In the genomic region with DNA sequence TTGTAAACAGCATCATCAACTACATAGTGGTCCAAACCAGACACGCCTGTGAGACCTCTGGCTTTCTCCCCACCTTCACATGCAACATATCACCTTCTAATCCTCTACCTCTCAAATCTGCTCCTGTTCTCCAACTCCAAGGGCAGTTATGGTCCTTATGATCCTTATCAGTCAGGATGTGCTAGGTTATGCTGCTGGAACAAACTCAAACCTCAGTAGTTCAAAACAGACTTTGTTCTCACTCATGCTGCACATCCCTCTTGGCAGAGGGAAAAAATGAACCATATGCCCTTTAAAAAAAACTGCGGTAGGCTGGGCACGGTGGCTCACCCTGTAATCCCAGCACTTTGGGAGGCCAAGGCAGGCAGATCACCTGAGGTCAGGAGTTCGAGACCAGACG, we compare ENCODE assay signal across 33 cellular contexts.
"Had no signal": no experiment of that assay in that cellular context is flagged by ENCODE, and none has a peak within 500 bp of the region (broad histone marks: within the 10 kb centered on the region; RNA-seq: fewer than 3 reads in every experiment).

No MANE protein-coding gene starts in this region.

- H3K9me3 ChIP-seq: MG63, Peyer's patch had no signal

- H3K27ac ChIP-seq: Peyer's patch, VCaP had no signal

- H3K4me3 ChIP-seq: MG63, Peyer's patch had no signal

- H3K4me3 Mint-ChIP-seq: activated B cell treated with CpG ODN at 0.5 μM for 24 hours; activated CD4-positive, alpha-beta memory T cell treated with anti-CD3 and anti-CD28 coated beads for 36 hours; activated T-cell treated with anti-CD3 and anti-CD28 coated beads, Interleukin-2, amount 50 U/mL, for 4 hours; activated T-helper 1 cell treated with anti-CD3 and anti-CD28 coated beads, Interleukin-12 subunit alpha, Interleukin-12 subunit beta, Interleukin-2, Interleukin-4 antibody, amounts not matched to agents 30 ng/mL and 10 ng/mL and 1 ng/mL, durations not matched to agents 14 hours and 24 hours and 36 hours; brain; T-cell had no signal

- H3K9me3 Mint-ChIP-seq: activated B cell treated with CpG ODN at 0.5 μM for 24 hours; activated CD4-positive, alpha-beta memory T cell treated with anti-CD3 and anti-CD28 coated beads for 36 hours; activated T-cell treated with anti-CD3 and anti-CD28 coated beads, Interleukin-2, amount 50 U/mL, for 4 hours; activated T-helper 1 cell treated with anti-CD3 and anti-CD28 coated beads, Interleukin-12 subunit alpha, Interleukin-12 subunit beta, Interleukin-2, Interleukin-4 antibody, amounts not matched to agents 30 ng/mL and 10 ng/mL and 1 ng/mL, durations not matched to agents 14 hours and 24 hours and 36 hours; brain; T-cell had no signal

- DNase-seq: activated B cell treated with CpG ODN at 0.5 μM for 24 hours; activated CD4-positive, alpha-beta memory T cell treated with anti-CD3 and anti-CD28 coated beads for 36 hours; activated CD4-positive, alpha-beta T cell treated with anti-CD3 and anti-CD28 coated beads for 4 hours; activated CD4-positive, alpha-beta T cell treated with anti-CD3 and anti-CD28 coated beads, Interleukin-2, amount 50 U/mL, for 1 hour; activated CD4-positive, CD25-positive, alpha-beta regulatory T cell treated with anti-CD3 and anti-CD28 coated beads, Interleukin-2, amount 50 U/mL, for 72 hours; activated CD8-positive, alpha-beta memory T cell treated with anti-CD3 and anti-CD28 coated beads, Interleukin-2, amount 50 U/mL, for 4 hours; activated effector memory CD4-positive, alpha-beta T cell treated with Interleukin-2 at 50 U/mL for 16 hours; activated naive CD4-positive, alpha-beta T cell treated with anti-CD3 and anti-CD28 coated beads, Interleukin-2, amount 50 U/mL, for 16 hours; activated T-cell treated with anti-CD3 and anti-CD28 coated beads for 4 hours; activated T-cell treated with anti-CD3 and anti-CD28 coated beads, Interleukin-2, amount 50 U/mL, for 4 hours; cerebellar nuclear complex; Kasumi-1; MG63; NCI-H1048; NCI-H1105 treated with DMSO at 0.1 percent for 48 hours; NCI-H1436; NCI-H1694; NCI-H1930; NCI-H345; NCI-H526; NCI-H748 treated with DMSO at 0.1 percent for 48 hours; NK-92 treated with Interleukin-12 subunit alpha and Interleukin-12 subunit beta, amount 100 ng/mL, for 24 hours; PC-3; Peyer's patch; RPMI8226; SIG-M5; T-cell; T-helper 2 cell; T-helper 9 cell had no signal

- H3K27ac Mint-ChIP-seq: activated B cell treated with CpG ODN at 0.5 μM for 24 hours; activated CD4-positive, alpha-beta memory T cell treated with anti-CD3 and anti-CD28 coated beads for 36 hours; activated T-helper 1 cell treated with anti-CD3 and anti-CD28 coated beads, Interleukin-12 subunit alpha, Interleukin-12 subunit beta, Interleukin-2, Interleukin-4 antibody, amounts not matched to agents 30 ng/mL and 10 ng/mL and 1 ng/mL, durations not matched to agents 14 hours and 24 hours and 36 hours had no signal

- H3K27me3 Mint-ChIP-seq: activated B cell treated with CpG ODN at 0.5 μM for 24 hours; activated CD4-positive, alpha-beta memory T cell treated with anti-CD3 and anti-CD28 coated beads for 36 hours; brain; T-cell had no signal

- ATAC-seq: activated T-cell treated with anti-CD3 and anti-CD28 coated beads, Interleukin-2, amount 50 U/mL, for 4 hours; Right ventricle myocardium inferior; T-cell had no signal

- H3K27me3 ChIP-seq: MG63, Peyer's patch had no signal
